In the genomic region with DNA sequence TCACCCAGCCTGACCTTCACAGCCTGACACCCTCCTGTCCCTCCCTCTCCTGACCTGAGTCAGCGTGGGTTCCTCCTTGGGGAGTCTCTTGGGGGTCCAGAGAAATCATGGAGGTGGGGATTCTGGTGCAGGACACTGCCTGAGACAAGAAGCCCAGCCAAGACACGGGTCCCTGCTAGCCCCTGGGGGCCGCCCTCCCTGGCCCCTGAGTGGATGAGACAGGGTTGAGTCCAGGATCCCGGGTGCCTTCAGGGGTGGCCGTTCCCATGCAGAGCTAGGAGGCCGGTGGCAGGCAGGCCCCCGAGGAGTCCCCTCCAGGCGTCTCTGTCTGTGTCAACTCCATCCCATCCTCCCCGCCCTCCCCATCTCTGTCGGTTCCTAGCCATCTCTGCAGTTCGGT, we compare ENCODE assay signal across 10 cellular contexts. TPM values are rescaled to one million over a fixed set of nuclear protein-coding genes. Genes with fewer than 3 reads are reported as not detected.
DNase-seq lines count a peak whose midpoint lies in the region; ATAC-seq and TF ChIP-seq lines count a peak whose summit lies in the region.
"Had no signal": no experiment of that assay in that cellular context is flagged by ENCODE, and none has a peak within 500 bp of the region (broad histone marks: within the 10 kb centered on the region; RNA-seq: fewer than 3 reads in every experiment).

No MANE protein-coding gene starts in this region.

- H3K27me3 ChIP-seq in SK-N-SH (ENCODE audit: insufficient read depth) (no peaks in the 10 kb centered on the region), esophagus muscularis mucosa (no peaks in the 10 kb centered on the region), rectal smooth muscle tissue (ENCODE audit: control insufficient read depth, insufficient read depth, low read length) (no peaks in the 10 kb centered on the region)
- H3K27me3 ChIP-seq: brain microvascular endothelial cell had no signal

- H3K4me3 ChIP-seq in SK-N-SH (ENCODE audit: low read depth in 2 of 2, low read length in 1 of 2) = peak overlapping the region; percentile 80 to 87; a peak in 3 of 4 replicates
- peak overlapping the region; percentile 87 for H3K4me3 ChIP-seq in SK-N-MC
- peak overlapping the region in 3 of 4 donors; percentile 64 to 89 (median 71) for H3K4me3 ChIP-seq in esophagus muscularis mucosa
- peak overlapping the region; percentile 81 for H3K4me3 ChIP-seq in rectal smooth muscle tissue (ENCODE audit: low read length)

- DNase-seq in SK-N-SH (no peak), SK-N-MC (ENCODE audit: low read depth, low spot score) (no peak), esophagus muscularis mucosa (ENCODE audit: extremely low spot score) (no peak), NCI-H446 (lab: John Stamatoyannopoulos, UW) (no peak), DMS79 treated with DMSO at 0.1 percent for 48 hours (lab: John Stamatoyannopoulos, UW) (no peak), SKM-1 (lab: John Stamatoyannopoulos, UW; ENCODE audit: unreplicated experiment) (no peak)
- DNase-seq: brain microvascular endothelial cell, NCI-H1105 treated with DMSO at 0.1 percent for 48 hours had no signal

- no peak for ATAC-seq in SK-N-SH treated with all-trans-retinoic acid at 6 μM for 48 hours

- H3K79me2 ChIP-seq in SK-N-SH (ENCODE audit: insufficient read depth) = peaks cover 43% of the 10 kb centered on the region

- intact Hi-C loops in esophagus muscularis mucosa (cut with DNase I) = no loop called here

- no peaks in the 10 kb centered on the region for H3K9me2 ChIP-seq in SK-N-SH

- POLR2A ChIA-PET in SK-N-SH (lab: Yijun Ruan, JAX) = no interaction called here

- no peak for TF ChIP-seq POLR2A in esophagus muscularis mucosa (IDR thresholded peaks at IDR 0.05; ENCODE audit: low read depth)

- no peak overlapping the region for H2AFZ ChIP-seq in SK-N-SH (ENCODE audit: low read depth)

- peaks cover 36% of the 10 kb centered on the region for H4K20me1 ChIP-seq in SK-N-SH (ENCODE audit: insufficient read depth)

- H3K9ac ChIP-seq in SK-N-SH (peak overlapping the region; percentile 78; the same call in 1 of the 2 replicates), SK-N-MC (ENCODE audit: insufficient read length) (peak overlapping the region; percentile 53), rectal smooth muscle tissue (ENCODE audit: low read length) (no peak overlapping the region)

- no peak for TF ChIP-seq RAD21 in SK-N-SH (IDR thresholded peaks at IDR 0.05; ENCODE audit: low read length)

- H3K27ac ChIP-seq in SK-N-SH (ENCODE audit: low read depth in 2 of 2, low read length in 1 of 2) (no peak overlapping the region), SK-N-MC (no peak overlapping the region), esophagus muscularis mucosa (replicated peaks in 1 of 4) (no peak overlapping the region), rectal smooth muscle tissue (ENCODE audit: low read depth, low read length) (no peak overlapping the region)
- H3K27ac ChIP-seq: brain microvascular endothelial cell had no signal

- H3K36me3 ChIP-seq in SK-N-SH (replicated peaks in 1 of 2; ENCODE audit: control insufficient read depth in 1 of 2, insufficient read depth in 2 of 2, low read length in 1 of 2) = peaks cover 3 to 9% of the 10 kb centered on the region in 2 experiments
- peaks cover 12% of the 10 kb centered on the region; the same call in 1 of the 2 replicates for H3K36me3 ChIP-seq in SK-N-MC (ENCODE audit: insufficient read depth, low read length)
- peaks cover 22 to 48% (median 36%) of the 10 kb centered on the region in 4 donors for H3K36me3 ChIP-seq in esophagus muscularis mucosa
- peaks cover under 1% of the 10 kb centered on the region for H3K36me3 ChIP-seq in rectal smooth muscle tissue (ENCODE audit: control insufficient read depth, insufficient read depth, low read length)

- H3K9me3 ChIP-seq in SK-N-SH (no peaks in the 10 kb centered on the region), SK-N-MC (ENCODE audit: low read depth, low read length) (no peaks in the 10 kb centered on the region), esophagus muscularis mucosa (no peaks in the 10 kb centered on the region)

- no peaks in the 10 kb centered on the region for H3F3A ChIP-seq in SK-N-SH (replicated peaks; ENCODE audit: insufficient read depth)

- TF ChIP-seq EP300 in SK-N-SH (IDR thresholded peaks at IDR 0.05; ENCODE audit: borderline replicate concordance in 1 of 2, low read depth in 1 of 2, low read length in 1 of 2) = no peak
- TF ChIP-seq EP300 in esophagus muscularis mucosa (IDR thresholded peaks at IDR 0.05) = no peak

- no peak for TF ChIP-seq CTCF in SK-N-SH (IDR thresholded peaks at IDR 0.05)
- no peak for TF ChIP-seq CTCF in esophagus muscularis mucosa (IDR thresholded peaks at IDR 0.05)

- peak overlapping the region; percentile 97 for H3K4me2 ChIP-seq in SK-N-SH

- 74% methylated on average over 10 of the region's 11 CpGs for WGBS in SK-N-SH (ENCODE audit: low lambda C conversion rate)
- 72% methylated on average over 8 of the region's 11 CpGs for WGBS in esophagus muscularis mucosa

- CTCF ChIA-PET in SK-N-SH (lab: Yijun Ruan, JAX) = no interaction called here

- H3K4me1 ChIP-seq in SK-N-SH (ENCODE audit: control insufficient read depth in 1 of 2, insufficient read depth in 2 of 2, low read depth in 1 of 2, low read length in 1 of 2) (peaks cover 0 to 19% of the 10 kb centered on the region in 2 experiments; a peak in 2 of 4 replicates), esophagus muscularis mucosa (peaks cover 37 to 61% (median 51%) of the 10 kb centered on the region in 4 donors), rectal smooth muscle tissue (ENCODE audit: control insufficient read depth, insufficient read depth, low read length) (peaks cover 16% of the 10 kb centered on the region)

TF ChIP-seq in SK-N-SH, 30 proteins besides CTCF, POLR2A, EP300 and RAD21:
- TF ChIP-seq TCF12 (IDR thresholded peaks at IDR 0.05) = no peak
- no peak for TF ChIP-seq NFIC (IDR thresholded peaks at IDR 0.05; ENCODE audit: borderline replicate concordance)
- TF ChIP-seq RXRA (IDR thresholded peaks at IDR 0.05; ENCODE audit: borderline replicate concordance, low read depth) = no peak
- TF ChIP-seq NRF1 (IDR thresholded peaks at IDR 0.05; ENCODE audit: low read depth, low read length) = no peak
- TF ChIP-seq USF1 (IDR thresholded peaks at IDR 0.05; ENCODE audit: borderline replicate concordance, low read depth) = no peak

TF ChIP-seq in SK-N-SH treated with all-trans-retinoic acid at 6 μM for 48 hours, 23 proteins besides CTCF, POLR2A, EP300 and RAD21 (continues in another document):
- TF ChIP-seq CREB5 (CRISPR knock-in tag; IDR thresholded peaks at IDR 0.05; ENCODE audit: low read depth) (no peak), TCF4 (CRISPR knock-in tag; IDR thresholded peaks at IDR 0.05; ENCODE audit: borderline replicate concordance) (no peak), RARB (CRISPR knock-in tag; IDR thresholded peaks at IDR 0.05) (no peak), PPARA (CRISPR knock-in tag; IDR thresholded peaks at IDR 0.05; ENCODE audit: borderline replicate concordance) (no peak)
- TF ChIP-seq, protein P1, sequence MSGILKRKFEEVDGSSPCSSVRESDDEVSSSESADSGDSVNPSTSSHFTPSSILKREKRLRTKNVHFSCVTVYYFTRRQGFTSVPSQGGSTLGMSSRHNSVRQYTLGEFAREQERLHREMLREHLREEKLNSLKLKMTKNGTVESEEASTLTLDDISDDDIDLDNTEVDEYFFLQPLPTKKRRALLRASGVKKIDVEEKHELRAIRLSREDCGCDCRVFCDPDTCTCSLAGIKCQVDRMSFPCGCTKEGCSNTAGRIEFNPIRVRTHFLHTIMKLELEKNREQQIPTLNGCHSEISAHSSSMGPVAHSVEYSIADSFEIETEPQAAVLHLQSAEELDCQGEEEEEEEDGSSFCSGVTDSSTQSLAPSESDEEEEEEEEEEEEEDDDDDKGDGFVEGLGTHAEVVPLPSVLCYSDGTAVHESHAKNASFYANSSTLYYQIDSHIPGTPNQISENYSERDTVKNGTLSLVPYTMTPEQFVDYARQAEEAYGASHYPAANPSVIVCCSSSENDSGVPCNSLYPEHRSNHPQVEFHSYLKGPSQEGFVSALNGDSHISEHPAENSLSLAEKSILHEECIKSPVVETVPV (CRISPR knock-in tag; IDR thresholded peaks at IDR 0.05) = no peak

RNA-seq across cellular contexts. Expression of gene MAP2K7, which starts 1.6 kb away (rescaled TPM):
- 13.0 and 13.6 TPM in 2 replicates for polyA plus RNA-seq in SK-N-SH (2012; rRNA removed)
- polyA plus RNA-seq in SK-N-SH (2012; cell fraction: cytosol; rRNA removed) = 6.2 and 9.7 TPM in 2 replicates
- polyA plus RNA-seq in SK-N-SH (2012; cell fraction: nucleus; rRNA removed) = 49.6 and 65.3 TPM in 2 replicates
- 10 to 100 TPM; 17.2 to 31.9 (median 24.5) TPM for total RNA-seq in esophagus muscularis mucosa

RNA-seq across cellular contexts. Expression of gene TGFBR3L, which starts 9.3 kb away (rescaled TPM):
- 0.78 and 0.87 TPM in 2 replicates for polyA plus RNA-seq in SK-N-SH (2012; rRNA removed)
- polyA plus RNA-seq in SK-N-SH (2012; cell fraction: cytosol; rRNA removed) = 0.71 and 0.79 TPM in 2 replicates
- polyA plus RNA-seq in SK-N-SH (2012; cell fraction: nucleus; rRNA removed) = 2.3 and 5.0 TPM in 2 replicates
- total RNA-seq in esophagus muscularis mucosa = 1 to 10 TPM; 2.2 to 8.3 (median 6.1) TPM

RNA-seq across cellular contexts. Expression of gene SNAPC2, which starts 14.8 kb away (rescaled TPM):
- polyA plus RNA-seq in SK-N-SH (2012; rRNA removed) = 29.7 and 38.7 TPM in 2 replicates
- polyA plus RNA-seq in SK-N-SH (2012; cell fraction: cytosol; rRNA removed) = 15.2 and 23.9 TPM in 2 replicates
- 26.0 and 28.6 TPM in 2 replicates for polyA plus RNA-seq in SK-N-SH (2012; cell fraction: nucleus; rRNA removed)
- total RNA-seq in esophagus muscularis mucosa = 10 to 100 TPM; 32.4 to 47.2 (median 35.0) TPM

RNA-seq across cellular contexts. Expression of gene LRRC8E, which starts 17.0 kb away (rescaled TPM):
- polyA plus RNA-seq in SK-N-SH (2012; rRNA removed) = 0.02 and 0.23 TPM in 2 replicates
- 0.03 and 0.16 TPM in 2 replicates for polyA plus RNA-seq in SK-N-SH (2012; cell fraction: cytosol; rRNA removed)
- polyA plus RNA-seq in SK-N-SH (2012; cell fraction: nucleus; rRNA removed) = 0.08 and 0.15 TPM in 2 replicates
- 1 to 10 TPM in 1 of 4 donors, under 1 TPM in 2, not detected in 1; 0.33 to 1.0 (median 0.46) TPM for total RNA-seq in esophagus muscularis mucosa

RNA-seq across cellular contexts. Expression of gene CTXN1, which starts 20.6 kb away (rescaled TPM):
- 28.3 and 53.8 TPM in 2 replicates for polyA plus RNA-seq in SK-N-SH (2012; rRNA removed)
- polyA plus RNA-seq in SK-N-SH (2012; cell fraction: cytosol; rRNA removed) = 26.2 and 42.1 TPM in 2 replicates
- polyA plus RNA-seq in SK-N-SH (2012; cell fraction: nucleus; rRNA removed) = 29.2 and 60.3 TPM in 2 replicates
- total RNA-seq in esophagus muscularis mucosa = 10 to 100 TPM; 28.7 to 59.4 (median 49.2) TPM
